1 cellular context compared by ENCODE assay signal in the genomic region with DNA sequence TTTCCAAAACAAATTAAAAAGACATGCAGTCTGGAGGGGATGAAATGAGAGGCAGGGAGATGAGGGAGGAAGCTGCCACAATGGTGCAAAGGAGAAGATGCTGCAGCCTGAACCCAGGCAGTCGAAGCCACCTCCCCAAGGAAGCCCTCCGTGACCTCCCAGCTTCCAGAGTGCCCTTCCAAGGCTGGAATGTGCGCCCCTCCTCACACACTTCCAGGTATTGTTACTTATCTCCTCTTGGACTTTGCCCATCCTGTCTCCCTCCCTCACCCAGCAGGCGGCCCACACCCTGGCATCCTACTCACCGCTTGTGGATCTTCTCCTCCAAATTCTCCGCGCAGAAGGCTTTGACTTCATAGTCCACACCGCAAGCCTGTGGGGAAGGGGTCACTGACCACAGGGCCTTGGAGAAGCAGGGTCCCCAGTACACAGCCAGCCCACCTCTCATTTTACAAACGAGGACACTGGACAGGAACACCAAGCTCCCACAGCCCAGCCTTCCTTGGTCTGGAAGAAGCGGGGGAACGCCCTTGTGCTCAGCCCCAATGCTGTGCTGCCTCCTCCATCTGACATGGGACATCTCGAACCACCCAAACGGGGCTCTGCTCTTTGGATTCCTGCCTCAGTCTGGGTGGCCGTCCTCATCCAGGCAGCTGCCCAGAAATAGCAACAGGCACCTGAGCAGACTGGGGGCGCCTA.
TF ChIP-seq lines count a peak whose summit lies in the region.

No MANE protein-coding gene starts in this region.

TF ChIP-seq in WTC11, 78 proteins besides CTCF, POLR2A, EP300 and RAD21 (continued from another document):
- TF ChIP-seq, protein P1, sequence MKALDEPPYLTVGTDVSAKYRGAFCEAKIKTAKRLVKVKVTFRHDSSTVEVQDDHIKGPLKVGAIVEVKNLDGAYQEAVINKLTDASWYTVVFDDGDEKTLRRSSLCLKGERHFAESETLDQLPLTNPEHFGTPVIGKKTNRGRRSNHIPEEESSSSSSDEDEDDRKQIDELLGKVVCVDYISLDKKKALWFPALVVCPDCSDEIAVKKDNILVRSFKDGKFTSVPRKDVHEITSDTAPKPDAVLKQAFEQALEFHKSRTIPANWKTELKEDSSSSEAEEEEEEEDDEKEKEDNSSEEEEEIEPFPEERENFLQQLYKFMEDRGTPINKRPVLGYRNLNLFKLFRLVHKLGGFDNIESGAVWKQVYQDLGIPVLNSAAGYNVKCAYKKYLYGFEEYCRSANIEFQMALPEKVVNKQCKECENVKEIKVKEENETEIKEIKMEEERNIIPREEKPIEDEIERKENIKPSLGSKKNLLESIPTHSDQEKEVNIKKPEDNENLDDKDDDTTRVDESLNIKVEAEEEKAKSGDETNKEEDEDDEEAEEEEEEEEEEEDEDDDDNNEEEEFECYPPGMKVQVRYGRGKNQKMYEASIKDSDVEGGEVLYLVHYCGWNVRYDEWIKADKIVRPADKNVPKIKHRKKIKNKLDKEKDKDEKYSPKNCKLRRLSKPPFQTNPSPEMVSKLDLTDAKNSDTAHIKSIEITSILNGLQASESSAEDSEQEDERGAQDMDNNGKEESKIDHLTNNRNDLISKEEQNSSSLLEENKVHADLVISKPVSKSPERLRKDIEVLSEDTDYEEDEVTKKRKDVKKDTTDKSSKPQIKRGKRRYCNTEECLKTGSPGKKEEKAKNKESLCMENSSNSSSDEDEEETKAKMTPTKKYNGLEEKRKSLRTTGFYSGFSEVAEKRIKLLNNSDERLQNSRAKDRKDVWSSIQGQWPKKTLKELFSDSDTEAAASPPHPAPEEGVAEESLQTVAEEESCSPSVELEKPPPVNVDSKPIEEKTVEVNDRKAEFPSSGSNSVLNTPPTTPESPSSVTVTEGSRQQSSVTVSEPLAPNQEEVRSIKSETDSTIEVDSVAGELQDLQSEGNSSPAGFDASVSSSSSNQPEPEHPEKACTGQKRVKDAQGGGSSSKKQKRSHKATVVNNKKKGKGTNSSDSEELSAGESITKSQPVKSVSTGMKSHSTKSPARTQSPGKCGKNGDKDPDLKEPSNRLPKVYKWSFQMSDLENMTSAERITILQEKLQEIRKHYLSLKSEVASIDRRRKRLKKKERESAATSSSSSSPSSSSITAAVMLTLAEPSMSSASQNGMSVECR (CRISPR knock-in tag; IDR thresholded peaks at IDR 0.05; ENCODE audit: borderline replicate concordance) = no peak
TF ChIP-seq in WTC11: peak in this region for 0.
